2 cellular contexts compared by ENCODE assay signal in the genomic region with DNA sequence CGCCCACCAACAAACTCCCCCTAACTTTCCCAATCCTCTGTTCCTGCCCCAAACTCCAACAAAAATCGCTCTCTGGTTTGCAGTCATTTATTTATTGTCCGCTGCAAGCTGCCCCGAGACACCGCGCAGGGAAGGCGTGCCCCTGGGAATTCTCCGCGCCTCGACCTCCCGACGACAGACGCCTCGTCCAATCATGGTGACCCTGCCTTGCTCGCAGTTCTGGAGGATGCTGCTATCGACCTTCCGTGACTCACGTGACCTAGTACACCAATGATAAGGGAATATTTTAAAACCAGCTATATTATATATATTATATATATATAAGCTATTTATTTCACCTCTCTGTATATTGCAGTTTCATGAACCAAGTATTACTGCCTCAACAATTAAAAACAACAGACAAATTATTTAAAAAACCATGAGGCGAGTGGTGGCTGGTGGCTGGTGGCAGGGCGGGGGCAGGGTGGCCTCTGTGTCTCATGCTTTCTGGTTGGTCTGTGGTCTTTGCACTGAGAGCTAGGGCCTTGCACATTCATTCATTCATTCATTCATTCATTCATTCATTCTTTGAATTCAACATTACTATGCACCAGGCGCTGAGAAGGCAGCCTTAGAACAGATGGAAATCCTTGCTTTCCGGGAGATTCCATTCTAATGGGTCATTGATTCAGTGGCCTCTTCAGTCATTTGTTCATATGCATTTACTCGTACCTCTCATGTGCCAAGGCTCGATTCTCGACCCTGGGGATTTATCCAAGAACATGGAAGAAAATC.
TF ChIP-seq lines count a peak whose summit lies in the region.

No MANE protein-coding gene starts in this region.

TF ChIP-seq in IMR-90, 13 proteins besides CTCF, POLR2A, EP300 and RAD21 (continued from another document):
- TF ChIP-seq, protein P1, sequence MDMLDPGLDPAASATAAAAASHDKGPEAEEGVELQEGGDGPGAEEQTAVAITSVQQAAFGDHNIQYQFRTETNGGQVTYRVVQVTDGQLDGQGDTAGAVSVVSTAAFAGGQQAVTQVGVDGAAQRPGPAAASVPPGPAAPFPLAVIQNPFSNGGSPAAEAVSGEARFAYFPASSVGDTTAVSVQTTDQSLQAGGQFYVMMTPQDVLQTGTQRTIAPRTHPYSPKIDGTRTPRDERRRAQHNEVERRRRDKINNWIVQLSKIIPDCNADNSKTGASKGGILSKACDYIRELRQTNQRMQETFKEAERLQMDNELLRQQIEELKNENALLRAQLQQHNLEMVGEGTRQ (IDR thresholded peaks at IDR 0.05; ENCODE audit: low read depth, low read length): no peak
- TF ChIP-seq SMC3 (IDR thresholded peaks at IDR 0.05; ENCODE audit: low read depth, low read length): no peak
- TF ChIP-seq NFE2L2 (IDR thresholded peaks at IDR 0.05; ENCODE audit: low read depth, low read length): no peak

TF ChIP-seq in WTC11, 78 proteins besides CTCF, POLR2A, EP300 and RAD21 (continued from another document):
- TF ChIP-seq ZBTB43 (CRISPR knock-in tag; IDR thresholded peaks at IDR 0.05) (no peak), GRHL2 (CRISPR knock-in tag; IDR thresholded peaks at IDR 0.05; ENCODE audit: insufficient replicate concordance, severe bottlenecking) (no peak), ZNF416 (CRISPR knock-in tag; IDR thresholded peaks at IDR 0.05) (no peak), TCF7 (CRISPR knock-in tag; IDR thresholded peaks at IDR 0.05; ENCODE audit: low read depth) (no peak), ZNF671 (CRISPR knock-in tag; IDR thresholded peaks at IDR 0.05) (no peak), FOXP4 (CRISPR knock-in tag; IDR thresholded peaks at IDR 0.05) (no peak)
